ENCODE assay signal across 8 cellular contexts in the genomic region with DNA sequence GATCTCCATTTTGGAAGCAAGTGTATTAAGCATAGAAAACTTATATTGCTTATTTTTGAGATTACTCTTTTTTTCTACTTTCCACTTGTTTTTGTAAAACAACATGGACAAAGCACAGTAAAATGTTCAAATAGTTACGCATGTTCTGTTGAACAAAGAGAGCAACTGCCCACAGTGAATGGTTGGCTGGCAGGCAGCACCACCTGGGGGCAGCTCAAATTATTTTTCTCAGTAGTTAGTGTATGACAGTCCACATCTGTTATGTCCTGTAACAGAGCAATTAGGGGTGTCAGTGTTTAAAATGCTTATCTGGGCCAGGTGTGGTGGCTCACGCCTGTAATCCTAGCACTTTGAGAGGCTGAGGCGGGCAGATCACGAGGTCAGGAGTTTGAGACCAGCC. TPM values are rescaled to one million over a fixed set of nuclear protein-coding genes. Genes with fewer than 3 reads are reported as not detected.
A peak's percentile ranks its signal among the peaks of the same experiment; 100 is the strongest.
DNase-seq lines count a peak whose midpoint lies in the region; ATAC-seq and TF ChIP-seq lines count a peak whose summit lies in the region.

No MANE protein-coding gene starts in this region.

- peaks cover 0 to 3% of the 10 kb centered on the region in 2 experiments; a peak in 2 of 4 replicates for H3K4me1 Mint-ChIP-seq in H9
- no peaks in the 10 kb centered on the region for H3K4me1 Mint-ChIP-seq in T-helper 2 cell treated with Interferon-gamma antibody and Interleukin-4, amounts not matched to agents 5 μg/mL and 100 μg/mL, for 36 hours (ENCODE audit: low read depth)

- H3K27ac ChIP-seq in H9 (ENCODE audit: insufficient read length, low read depth, low read length), result no peak overlapping the region
- no peak overlapping the region for H3K27ac ChIP-seq in VCaP

- no peak overlapping the region for H3T11ph ChIP-seq in H9 (ENCODE audit: low read length)

- no peak overlapping the region for H4K8ac ChIP-seq in H9 (replicated peaks; ENCODE audit: insufficient read length, low read depth, low read length)

- H3K56ac ChIP-seq in H9 (ENCODE audit: insufficient read length, low read depth, low read length), result no peak overlapping the region

- TF ChIP-seq CTCF in H9 (conservative IDR thresholded peaks at IDR 0.05), result peak; percentile 35; the same call in 2 of the 3 replicates
- peak; percentile 74 for TF ChIP-seq CTCF in VCaP (conservative IDR thresholded peaks at IDR 0.05)

- peak; percentile 42 for DNase-seq in ACHN
- DNase-seq in H9, result no peak
- peak; percentile 34 for DNase-seq in kidney tubule cell (ENCODE audit: low spot score)
- no peak for DNase-seq in middle frontal gyrus (ENCODE audit: extremely low spot score, low spot score)
- no peak for DNase-seq in NCI-H2227 (lab: John Stamatoyannopoulos, UW; ENCODE audit: unreplicated experiment)
- DNase-seq in T-helper 2 cell treated with Interferon-gamma antibody and Interleukin-4, amounts not matched to agents 5 μg/mL and 100 μg/mL, for 36 hours (ENCODE audit: low spot score), result no peak

- no peak overlapping the region for H2BK5ac ChIP-seq in H9 (ENCODE audit: insufficient read length, low read length)

- no peak overlapping the region for H2BK12ac ChIP-seq in H9 (ENCODE audit: insufficient read length, low read depth, low read length)

- H3K4me1 ChIP-seq in H9 (ENCODE audit: insufficient read depth, low read length), result no peaks in the 10 kb centered on the region; the same call in 1 of the 2 replicates

- no peaks in the 10 kb centered on the region for H3K79me2 ChIP-seq in H9 (ENCODE audit: insufficient read depth, low read length)

- no peak overlapping the region for H2AFZ ChIP-seq in H9 (ENCODE audit: low read length)

- H3K9ac ChIP-seq in H9 (ENCODE audit: extremely low read depth, insufficient read length, low read length), result no peak overlapping the region

- H3K4me2 ChIP-seq in H9 (ENCODE audit: insufficient read depth, insufficient read length, low read length), result no peak overlapping the region

- in situ Hi-C loops in ACHN (cut with HindIII; ENCODE audit: low pct_ligation_motif_present, low pct_unique_long_range_greater_than_20kb, low sequenced_read_pairs), result no loop called here

- no peak overlapping the region for H3K23ac ChIP-seq in H9 (ENCODE audit: insufficient read length, low read depth, low read length)

- H4K20me1 ChIP-seq in H9 (ENCODE audit: control insufficient read depth, insufficient read depth, insufficient read length), result no peaks in the 10 kb centered on the region

- H2BK20ac ChIP-seq in H9 (ENCODE audit: low read depth, low read length, poor library complexity, severe bottlenecking), result no peak overlapping the region

- no peaks in the 10 kb centered on the region for H3K79me1 ChIP-seq in H9 (ENCODE audit: insufficient read depth, low read depth, low read length, poor library complexity, severe bottlenecking)

- no peak overlapping the region for H2BK15ac ChIP-seq in H9 (ENCODE audit: low read depth, low read length)

- no peak overlapping the region for H3K4ac ChIP-seq in H9 (ENCODE audit: low read depth, low read length)

- H3K4me3 Mint-ChIP-seq in H9, result no peak overlapping the region
- no peak overlapping the region for H3K4me3 Mint-ChIP-seq in T-helper 2 cell treated with Interferon-gamma antibody and Interleukin-4, amounts not matched to agents 5 μg/mL and 100 μg/mL, for 36 hours

- no peak overlapping the region for H3K27ac Mint-ChIP-seq in H9
- no peak overlapping the region for H3K27ac Mint-ChIP-seq in T-helper 2 cell treated with Interferon-gamma antibody and Interleukin-4, amounts not matched to agents 5 μg/mL and 100 μg/mL, for 36 hours

- no peaks in the 10 kb centered on the region for H3K9me3 ChIP-seq in H9 (ENCODE audit: control insufficient read depth, low read depth, low read length)

- H2BK120ac ChIP-seq in H9 (ENCODE audit: low read depth, low read length, poor library complexity, severe bottlenecking), result no peak overlapping the region

- H3K23me2 ChIP-seq in H9 (ENCODE audit: insufficient read length, low read depth, low read length, poor library complexity, severe bottlenecking), result no peaks in the 10 kb centered on the region

- H3K36me3 Mint-ChIP-seq in H9 (ENCODE audit: insufficient read depth in 1 of 3, low read depth in 3 of 3), result peaks cover 0 to 3% (median 2%) of the 10 kb centered on the region in 3 experiments; a peak in 1 of 7 replicates
- H3K36me3 Mint-ChIP-seq in T-helper 2 cell treated with Interferon-gamma antibody and Interleukin-4, amounts not matched to agents 5 μg/mL and 100 μg/mL, for 36 hours (ENCODE audit: low read depth), result no peaks in the 10 kb centered on the region

- H3K14ac ChIP-seq in H9 (ENCODE audit: insufficient read depth, low read length), result no peak overlapping the region

- no peak overlapping the region for H4K91ac ChIP-seq in H9 (ENCODE audit: insufficient read length, low read depth, low read length)

- no peak overlapping the region for H2AK5ac ChIP-seq in H9 (ENCODE audit: insufficient read length, low read length)

- peaks cover 3 to 9% of the 10 kb centered on the region in 2 experiments for H3K9me3 Mint-ChIP-seq in H9
- H3K9me3 Mint-ChIP-seq in T-helper 2 cell treated with Interferon-gamma antibody and Interleukin-4, amounts not matched to agents 5 μg/mL and 100 μg/mL, for 36 hours, result peaks cover 1% of the 10 kb centered on the region

- ATAC-seq in GM18868 (IDR thresholded peaks at IDR 0.05; ENCODE audit: unreplicated experiment), result no peak

- peaks cover 1% of the 10 kb centered on the region; the same call in 1 of the 2 replicates for H3K27me3 Mint-ChIP-seq in H9 (ENCODE audit: low read depth)
- H3K27me3 Mint-ChIP-seq in T-helper 2 cell treated with Interferon-gamma antibody and Interleukin-4, amounts not matched to agents 5 μg/mL and 100 μg/mL, for 36 hours (ENCODE audit: low read depth), result peaks cover 13% of the 10 kb centered on the region

- no CpG with 5 or more reads among the region's 4 CpGs for WGBS in H9 (ENCODE audit: extremely low coverage, insufficient read length, low lambda C conversion rate)

- H3K18ac ChIP-seq in H9 (ENCODE audit: insufficient read length, low read depth, low read length), result no peak overlapping the region

- H3K27me3 ChIP-seq in H9 (ENCODE audit: insufficient read depth, low read length), result no peaks in the 10 kb centered on the region

- no peak overlapping the region for H4K5ac ChIP-seq in H9 (ENCODE audit: insufficient read length, low read depth, low read length)

RNA-seq across cellular contexts. Expression of a gene that starts 46.1 kb away (rescaled TPM):
- total RNA-seq in H9 (2021), result 38.5 and 45.1 TPM in 2 replicates

Comparison
In these comparisons a context has a peak if more than half of its experiments do, and no peak if none do; other contexts are left out.
1. DNase-seq: peak in ACHN (single experiment) and kidney tubule cell (single experiment); none in H9 (single experiment), middle frontal gyrus (single experiment), NCI-H2227 (single experiment) and T-helper 2 cell treated with Interferon-gamma antibody and Interleukin-4, amounts not matched to agents 5 μg/mL and 100 μg/mL, for 36 hours (single experiment).